ENCODE assay signal across 11 cellular contexts in genomic region chr9:127967151-127967809, GRCh38. TPM values are rescaled to one million over a fixed set of nuclear protein-coding genes. Genes with fewer than 3 reads are reported as not detected.
DNase-seq lines count a peak whose midpoint lies in the region; ATAC-seq and TF ChIP-seq lines count a peak whose summit lies in the region.
"Had no signal": no experiment of that assay in that cellular context is flagged by ENCODE, and none has a peak within 500 bp of the region (broad histone marks: within the 10 kb centered on the region; RNA-seq: fewer than 3 reads in every experiment).

No MANE protein-coding gene starts in this region.

- WGBS in heart right ventricle, 2 donors, result 68 to 78% methylated on average over 9 of the region's 9 CpGs
- 57 to 89% (median 61%) methylated on average over 3 to 9 of the region's 9 CpGs for WGBS in adrenal gland, 4 donors

- DNase-seq in heart right ventricle, result no peak
- DNase-seq in left cardiac atrium, result no peak
- DNase-seq in adrenal gland, result peak in 1 of 7 donors; percentile 14
- no peak for DNase-seq in upper lobe of right lung
- DNase-seq in T-helper 9 cell, result no peak
- no peak for DNase-seq in DMS79 treated with DMSO at 0.1 percent for 48 hours (lab: John Stamatoyannopoulos, UW)
- DNase-seq: anterior cingulate cortex, NCI-H446 had no signal

- TF ChIP-seq CTCF in heart right ventricle (IDR thresholded peaks at IDR 0.05) (no peak), adrenal gland (IDR thresholded peaks at IDR 0.05) (no peak), upper lobe of right lung (IDR thresholded peaks at IDR 0.05) (no peak)

- intact Hi-C loops in heart right ventricle (cut with DNase I), result loop anchor here in 1 of 10 donors (10.0 kb wide), 1 partner anchor 1278 kb away; no protein-coding TSS in a partner anchor
- intact Hi-C loops in left cardiac atrium (cut with DNase I), result no loop called here
- intact Hi-C loops in adrenal gland (cut with DNase I), result no loop called here
- intact Hi-C loops in upper lobe of right lung (cut with DNase I), result no loop called here

- H3K27me3 ChIP-seq in heart right ventricle, result no peaks in the 10 kb centered on the region
- H3K27me3 ChIP-seq in adrenal gland, result no peaks in the 10 kb centered on the region
- H3K27me3 ChIP-seq in muscle layer of colon (ENCODE audit: control insufficient read depth in 1 of 2, insufficient read depth in 2 of 2, low read length in 2 of 2), result no peaks in the 10 kb centered on the region
- H3K27me3 ChIP-seq in upper lobe of right lung, result no peaks in the 10 kb centered on the region

- peak overlapping the region; percentile 51 for H3K9ac ChIP-seq in muscle layer of colon (ENCODE audit: low read length)
- H3K9ac ChIP-seq: parathyroid adenoma had no signal

- H3K4me3 ChIP-seq in heart right ventricle (no peak overlapping the region), adrenal gland (no peak overlapping the region), muscle layer of colon (ENCODE audit: low read depth in 1 of 2, low read length in 2 of 2) (peak overlapping the region in 1 of 2 donors; percentile 7), upper lobe of right lung (no peak overlapping the region)

- TF ChIP-seq POLR2A in adrenal gland (IDR thresholded peaks at IDR 0.05), result no peak

- H3K9me3 ChIP-seq in heart right ventricle, result no peaks in the 10 kb centered on the region
- no peaks in the 10 kb centered on the region for H3K9me3 ChIP-seq in adrenal gland (replicated peaks in 1 of 3)
- no peaks in the 10 kb centered on the region for H3K9me3 ChIP-seq in muscle layer of colon (ENCODE audit: low read length)
- no peaks in the 10 kb centered on the region for H3K9me3 ChIP-seq in upper lobe of right lung

- H3K27ac ChIP-seq in heart right ventricle (peak overlapping the region in 7 of 10 donors; percentile 19 to 93 (median 81)), adrenal gland (peak overlapping the region; percentile 35 to 95 (median 91)), muscle layer of colon (ENCODE audit: low read depth, low read length) (peak overlapping the region; percentile 94), upper lobe of right lung (peak overlapping the region; percentile 83)
- H3K27ac ChIP-seq: parathyroid adenoma had no signal

- ATAC-seq in heart right ventricle (no peak), left cardiac atrium (no peak), upper lobe of right lung (no peak), HG03175 (IDR thresholded peaks at IDR 0.05; ENCODE audit: unreplicated experiment) (no peak)

- H3K4me1 ChIP-seq in heart right ventricle (peaks cover 58 to 100% (median 97%) of the 10 kb centered on the region in 9 donors), adrenal gland (replicated peaks in 1 of 2) (peaks cover 91 to 100% of the 10 kb centered on the region in 2 donors), muscle layer of colon (ENCODE audit: insufficient read depth, low read length) (peaks cover 97% of the 10 kb centered on the region), upper lobe of right lung (peaks cover 80% of the 10 kb centered on the region)

- H3K36me3 ChIP-seq in heart right ventricle, result no peaks in the 10 kb centered on the region
- H3K36me3 ChIP-seq in adrenal gland (replicated peaks in 1 of 2), result no peaks in the 10 kb centered on the region
- no peaks in the 10 kb centered on the region for H3K36me3 ChIP-seq in muscle layer of colon (ENCODE audit: insufficient read depth, low read length)
- H3K36me3 ChIP-seq in upper lobe of right lung, result no peaks in the 10 kb centered on the region

RNA-seq across cellular contexts. Expression of gene EEIG1, which starts 13.5 kb away (rescaled TPM):
- total RNA-seq in heart right ventricle, result 10 to 100 TPM; 11.1 to 33.5 (median 25.1) TPM
- polyA plus RNA-seq in heart right ventricle, result 10 to 100 TPM in 1 of 2 donors, 1 to 10 TPM in 1; 6.7 to 13.0 TPM
- total RNA-seq in left cardiac atrium, result 10 to 100 TPM; 24.9 to 27.3 TPM
- total RNA-seq in adrenal gland, result 100 to 1,000 TPM in 2 of 8 donors, 10 to 100 TPM in 6; 35.6 to 179 (median 72.0) TPM
- polyA plus RNA-seq in adrenal gland, result 10 to 100 TPM; 24.5 to 49.5 (median 32.6) TPM
- 44.7 TPM for total RNA-seq in upper lobe of right lung

RNA-seq across cellular contexts. Expression of gene DPM2, which starts 29.6 kb away (rescaled TPM):
- total RNA-seq in heart right ventricle (10 to 100 TPM in 8 of 10 donors, 1 to 10 TPM in 2; 7.2 to 15.4 (median 12.3) TPM), left cardiac atrium (10 to 100 TPM; 14.7 to 18.3 TPM), adrenal gland (10 to 100 TPM; 18.4 to 46.8 (median 31.4) TPM), upper lobe of right lung (37.1 TPM)
- polyA plus RNA-seq in heart right ventricle (10 to 100 TPM; 16.7 to 31.1 TPM), adrenal gland (10 to 100 TPM; 32.9 to 36.5 (median 35.6) TPM)

RNA-seq across cellular contexts. Expression of gene PIP5KL1, which starts 36.7 kb away (rescaled TPM):
- total RNA-seq in heart right ventricle (under 1 TPM in 7 of 10 donors, not detected in 3; 0.25 to 0.59 (median 0.47) TPM), left cardiac atrium (under 1 TPM; 0.50 to 0.99 TPM), adrenal gland (1 to 10 TPM in 2 of 8 donors, under 1 TPM in 3, not detected in 3; 0.19 to 2.3 (median 0.83) TPM), upper lobe of right lung (3.5 TPM)
- polyA plus RNA-seq in heart right ventricle (under 1 TPM in 1 of 2 donors, not detected in 1; 0.28 TPM), adrenal gland (1 to 10 TPM in 1 of 3 donors, under 1 TPM in 2; 0.22 to 1.5 (median 0.54) TPM)

RNA-seq across cellular contexts. Expression of gene ST6GALNAC4, which starts 50.4 kb away (rescaled TPM):
- total RNA-seq in heart right ventricle (10 to 100 TPM; 23.2 to 52.9 (median 33.9) TPM), left cardiac atrium (10 to 100 TPM; 35.8 to 49.9 TPM), adrenal gland (10 to 100 TPM in 7 of 8 donors, 1 to 10 TPM in 1; 8.7 to 65.7 (median 24.7) TPM), upper lobe of right lung (58.8 TPM)
- polyA plus RNA-seq in heart right ventricle (10 to 100 TPM; 10.8 to 48.6 TPM), adrenal gland (1 to 10 TPM; 5.3 to 9.2 (median 8.6) TPM)
